In the genomic region with DNA sequence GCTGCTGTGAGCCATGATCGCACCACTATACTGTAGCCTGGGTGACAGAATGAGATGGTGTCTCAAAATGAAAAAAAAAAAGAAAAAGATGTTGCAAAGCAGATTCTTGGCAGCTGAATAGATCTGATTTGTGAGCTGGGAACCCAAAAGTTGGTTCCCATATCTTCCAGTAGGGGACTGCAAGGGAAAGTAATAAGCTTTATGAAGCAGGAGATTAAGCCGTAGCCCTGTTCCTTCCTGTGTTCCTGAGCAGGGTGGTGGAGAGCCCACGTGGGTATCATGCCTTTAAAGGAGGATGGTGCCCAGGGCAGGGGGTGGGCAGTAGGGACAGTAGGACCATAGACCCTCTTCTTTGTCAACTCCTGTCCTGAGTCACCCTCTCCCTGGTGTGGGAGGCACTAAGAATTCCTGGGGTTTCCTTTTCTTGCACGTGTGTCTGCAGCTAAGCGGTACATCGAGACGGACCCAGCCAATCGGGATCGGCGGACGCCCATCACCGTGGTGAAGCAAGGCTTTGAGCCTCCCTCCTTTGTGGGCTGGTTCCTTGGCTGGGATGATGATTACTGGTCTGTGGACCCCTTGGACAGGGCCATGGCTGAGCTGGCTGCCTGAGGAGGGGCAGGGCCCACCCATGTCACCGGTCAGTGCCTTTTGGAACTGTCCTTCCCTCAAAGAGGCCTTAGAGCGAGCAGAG, we compare ENCODE assay signal across 11 cellular contexts. TPM values are rescaled to one million over a fixed set of nuclear protein-coding genes. Genes with fewer than 3 reads are reported as not detected.
DNase-seq lines count a peak whose midpoint lies in the region; ATAC-seq and TF ChIP-seq lines count a peak whose summit lies in the region.
"Had no signal": no experiment of that assay in that cellular context is flagged by ENCODE, and none has a peak within 500 bp of the region (broad histone marks: within the 10 kb centered on the region; RNA-seq: fewer than 3 reads in every experiment).

No MANE protein-coding gene starts in this region.

- H3K4me3 ChIP-seq in adipocyte (ENCODE audit: low read length), result no peak overlapping the region
- no peak overlapping the region for H3K4me3 ChIP-seq in rectal smooth muscle tissue (ENCODE audit: low read length)

- TF ChIP-seq CTCF in foreskin keratinocyte (conservative IDR thresholded peaks at IDR 0.05) (peak; percentile 42), GM10266 (IDR thresholded peaks at IDR 0.05; ENCODE audit: control insufficient read depth, insufficient read depth, low read depth, missing control alignments) (no peak)

- H3K9ac ChIP-seq in adipocyte (ENCODE audit: low read length), result peak overlapping the region; percentile 44
- H3K9ac ChIP-seq in rectal smooth muscle tissue (ENCODE audit: low read length), result no peak overlapping the region

- H3K4me1 ChIP-seq in adipocyte (ENCODE audit: control insufficient read depth, insufficient read depth, low read length) (peaks cover 49% of the 10 kb centered on the region), foreskin keratinocyte (peaks cover 15% of the 10 kb centered on the region), rectal smooth muscle tissue (ENCODE audit: control insufficient read depth, insufficient read depth, low read length) (peaks cover 3% of the 10 kb centered on the region)

- H3K27me3 ChIP-seq in adipocyte (replicated peaks; ENCODE audit: control insufficient read depth, insufficient read depth, low read length) (no peaks in the 10 kb centered on the region), foreskin keratinocyte (no peaks in the 10 kb centered on the region), rectal smooth muscle tissue (ENCODE audit: control insufficient read depth, insufficient read depth, low read length) (no peaks in the 10 kb centered on the region)

- H3K27ac ChIP-seq in foreskin keratinocyte, result no peak overlapping the region
- H3K27ac ChIP-seq in rectal smooth muscle tissue (ENCODE audit: low read depth, low read length), result peak overlapping the region; percentile 63

- DNase-seq in AG20443 (ENCODE audit: low spot score) (peak; percentile 71), adipocyte (ENCODE audit: low read depth) (peak; percentile 76), foreskin keratinocyte (no peak), T-helper 1 cell (no peak), NCI-H1436 (lab: John Stamatoyannopoulos, UW) (no peak), GM10266 (ENCODE audit: extremely low spot score) (no peak)
- DNase-seq: activated naive CD8-positive, alpha-beta T cell treated with anti-CD3 and anti-CD28 coated beads, Interleukin-2, amount 50 U/mL, for 24 hours; NCI-H1930; stimulated activated CD4-positive, alpha-beta T cell treated with anti-CD3 and anti-CD28 coated beads, Interleukin-4, amount 100 ng/mL, for 4 hours had no signal

- ATAC-seq in foreskin keratinocyte (peak; percentile 27), GM19035 (IDR thresholded peaks at IDR 0.05; ENCODE audit: unreplicated experiment) (no peak)
- ATAC-seq: activated naive CD8-positive, alpha-beta T cell treated with anti-CD3 and anti-CD28 coated beads, Interleukin-2, amount 50 U/mL, for 24 hours had no signal

- H3K36me3 ChIP-seq in adipocyte (ENCODE audit: control insufficient read depth, insufficient read depth, low read length, severe bottlenecking), result peaks cover 81% of the 10 kb centered on the region
- H3K36me3 ChIP-seq in rectal smooth muscle tissue (ENCODE audit: control insufficient read depth, insufficient read depth, low read length), result peaks cover 44% of the 10 kb centered on the region

- no peaks in the 10 kb centered on the region for H3K9me3 ChIP-seq in adipocyte (ENCODE audit: control insufficient read depth, low read length)

RNA-seq across cellular contexts. Expression of a gene that starts 37.9 kb away (rescaled TPM):
- 104 and 107 TPM in 2 replicates for total RNA-seq in foreskin keratinocyte
- 59.6 and 61.0 TPM in 2 replicates for polyA plus RNA-seq in foreskin keratinocyte

Comparison
In these comparisons a context has a peak if more than half of its experiments do, and no peak if none do; other contexts are left out.
1. DNase-seq: peak in AG20443 (single experiment) and adipocyte (single experiment); none in foreskin keratinocyte (0 of 2), T-helper 1 cell (0 of 5), NCI-H1436 (single experiment) and GM10266 (single experiment).